Comparison of ENCODE assay signal across 21 cellular contexts in genomic region chr14:51451561-51451960, GRCh38.
DNase-seq lines count a peak whose midpoint lies in the region; ATAC-seq and TF ChIP-seq lines count a peak whose summit lies in the region.
"Had no signal": no experiment of that assay in that cellular context is flagged by ENCODE, and none has a peak within 500 bp of the region (broad histone marks: within the 10 kb centered on the region; RNA-seq: fewer than 3 reads in every experiment).

No MANE protein-coding gene starts in this region.

- no peak overlapping the region for H3K4me3 ChIP-seq in IMR-90 (ENCODE audit: insufficient read depth, low read depth, low read length)
- H3K4me3 ChIP-seq in Caco-2 (ENCODE audit: low read depth, low read length) = no peak overlapping the region
- H3K4me3 ChIP-seq: BLaER1, GM12878, GM23248 had no signal

- ATAC-seq in IMR-90 (ENCODE audit: low read depth) = no peak
- ATAC-seq in HG03571 (IDR thresholded peaks at IDR 0.05; ENCODE audit: unreplicated experiment) = no peak
- ATAC-seq in GM18498 (IDR thresholded peaks at IDR 0.05; ENCODE audit: unreplicated experiment) = no peak
- ATAC-seq: CD8-positive, alpha-beta T cell; GM12878; HCT116 had no signal

- no peak overlapping the region for H3K27ac ChIP-seq in IMR-90 (ENCODE audit: insufficient read depth, low read length)
- H3K27ac ChIP-seq: BLaER1, C4-2B, GM23248 had no signal

- no TSS peak for BruUV-seq in IMR-90 (replicated peaks; lab: Mats Ljungman, UMichigan)
- no TSS peak for BruUV-seq in Caco-2 (replicated peaks; lab: Mats Ljungman, UMichigan)

- H3K9me3 ChIP-seq in IMR-90 (ENCODE audit: control insufficient read depth, insufficient read depth, low read length) (no peaks in the 10 kb centered on the region), Caco-2 (no peaks in the 10 kb centered on the region)
- H3K9me3 ChIP-seq: BLaER1 had no signal

- H3K4ac ChIP-seq in IMR-90 (ENCODE audit: low read depth, low read length) = no peak overlapping the region

- H3K9me1 ChIP-seq in IMR-90 (ENCODE audit: insufficient read depth, low read length) = peaks cover 21% of the 10 kb centered on the region

- H3K36me3 ChIP-seq in IMR-90 (ENCODE audit: control insufficient read depth, insufficient read depth, low read length) (no peaks in the 10 kb centered on the region), Caco-2 (ENCODE audit: control insufficient read depth, insufficient read depth, low read length) (no peaks in the 10 kb centered on the region)
- H3K36me3 ChIP-seq: BLaER1 had no signal

- in situ Hi-C loops in IMR-90 (cut with MboI; ENCODE audit: low sequenced_read_pairs) = no loop called here

- no peak overlapping the region for H2BK120ac ChIP-seq in IMR-90 (ENCODE audit: low read depth, low read length)

- POLR2A ChIA-PET in IMR-90 (lab: Charles Lee; ENCODE audit: unreplicated experiment) (no interaction called here), Caco-2 (lab: Charles Lee) (no interaction called here)

- H2BK15ac ChIP-seq in IMR-90 (ENCODE audit: low read depth, low read length) = peak overlapping the region; percentile 18; the same call in 1 of the 3 replicates

- no peak overlapping the region for H3K4me3 Mint-ChIP-seq in Caco-2 (ENCODE audit: unreplicated experiment)
- H3K4me3 Mint-ChIP-seq: B cell; CD4-positive, CD25-positive, alpha-beta regulatory T cell; CD8-positive, alpha-beta T cell; H9 had no signal

- no peak overlapping the region for H2BK5ac ChIP-seq in IMR-90 (ENCODE audit: low read depth, low read length, poor library complexity, severe bottlenecking)

- H3K9me3 Mint-ChIP-seq in Caco-2 (ENCODE audit: unreplicated experiment) = peaks cover 3% of the 10 kb centered on the region
- H3K9me3 Mint-ChIP-seq: CD8-positive, alpha-beta T cell; H9 had no signal

- H4K20me1 ChIP-seq in IMR-90 (ENCODE audit: insufficient read depth, low read length) = no peaks in the 10 kb centered on the region
- H4K20me1 ChIP-seq: BLaER1 had no signal

- no peak overlapping the region for H3K56ac ChIP-seq in IMR-90 (ENCODE audit: extremely low read depth, insufficient read depth, low read length)

- 100% methylated on average over 1 of the region's 4 CpGs; no CpG with 5 or more reads in 1 of the 2 experiments for WGBS in IMR-90 (ENCODE audit: extremely low coverage in 2 of 2, insufficient read length in 1 of 2), 2 experiments

- no peak overlapping the region for H3K18ac ChIP-seq in IMR-90 (ENCODE audit: low read depth, low read length)

- DNase-seq in IMR-90 = no peak
- DNase-seq in dermis blood vessel endothelial cell = peak; percentile 67
- peak; percentile 55 for DNase-seq in foreskin melanocyte
- DNase-seq in A172 (ENCODE audit: low spot score) = no peak
- DNase-seq in Caco-2 = no peak
- DNase-seq: 8988T; CD4-positive, CD25-positive, alpha-beta regulatory T cell; CD8-positive, alpha-beta T cell; DMS 273 treated with DMSO at 0.1 percent for 48 hours; DMS79; EL; GDM1; GM23248; H9 had no signal

- H3K27ac Mint-ChIP-seq in Caco-2 (ENCODE audit: unreplicated experiment) = no peak overlapping the region
- H3K27ac Mint-ChIP-seq: B cell; CD4-positive, CD25-positive, alpha-beta regulatory T cell; CD8-positive, alpha-beta T cell; H9 had no signal

- CTCF ChIA-PET in IMR-90 (lab: Yijun Ruan, JAX) = no interaction called here
- CTCF ChIA-PET in Caco-2 (lab: Charles Lee) = no interaction called here

- no peak overlapping the region for H2AK9ac ChIP-seq in IMR-90 (replicated peaks; ENCODE audit: low read depth, low read length, poor library complexity)

- no peak for TF ChIP-seq CTCF in IMR-90 (conservative IDR thresholded peaks at IDR 0.05; ENCODE audit: low read depth, low read length)
- no peak for TF ChIP-seq CTCF in Caco-2 (IDR thresholded peaks at IDR 0.05; ENCODE audit: insufficient read depth in 1 of 2, low read depth in 1 of 2, low read length in 1 of 2, severe bottlenecking in 1 of 2, unreplicated experiment in 1 of 2)

- H3K36me3 Mint-ChIP-seq in Caco-2 (ENCODE audit: insufficient read depth, unreplicated experiment) = no peaks in the 10 kb centered on the region
- H3K36me3 Mint-ChIP-seq: CD4-positive, CD25-positive, alpha-beta regulatory T cell; CD8-positive, alpha-beta T cell had no signal

- no peak overlapping the region for H3K14ac ChIP-seq in IMR-90 (replicated peaks; ENCODE audit: low read depth, low read length)

- no peak for TF ChIP-seq POLR2A in IMR-90 (IDR thresholded peaks at IDR 0.05; ENCODE audit: low read depth, low read length)

- dilution Hi-C loops in IMR-90 (cut with HindIII; ENCODE audit: low sequenced_read_pairs, unreplicated experiment) = no loop called here

- no peak overlapping the region for H4K91ac ChIP-seq in IMR-90 (ENCODE audit: insufficient read depth, low read depth, low read length)

- H3K27me3 ChIP-seq in IMR-90 (ENCODE audit: control insufficient read depth, insufficient read depth, low read length) (no peaks in the 10 kb centered on the region), Caco-2 (replicated peaks; ENCODE audit: control insufficient read depth, insufficient read depth, low read length) (no peaks in the 10 kb centered on the region)
- H3K27me3 ChIP-seq: BLaER1 had no signal

- H3K23ac ChIP-seq in IMR-90 (ENCODE audit: low read depth, low read length) = no peak overlapping the region

- no peak for TF ChIP-seq RAD21 in IMR-90 (IDR thresholded peaks at IDR 0.05; ENCODE audit: low read length)

- H3K4me1 Mint-ChIP-seq in Caco-2 (ENCODE audit: low read depth, unreplicated experiment) = peaks cover 13% of the 10 kb centered on the region
- H3K4me1 Mint-ChIP-seq: B cell; CD4-positive, CD25-positive, alpha-beta regulatory T cell; H9 had no signal

- H3K9ac ChIP-seq in IMR-90 (ENCODE audit: low read depth, low read length) = no peak overlapping the region
- H3K9ac ChIP-seq: BLaER1, GM23248 had no signal

- H3K79me1 ChIP-seq in IMR-90 (ENCODE audit: low read depth in 1 of 2, low read length in 2 of 2) = peaks cover 0 to 3% of the 10 kb centered on the region in 2 experiments; a peak in 1 of 4 replicates

- no peak overlapping the region; the same call in 1 of the 2 replicates for H2BK20ac ChIP-seq in IMR-90 (ENCODE audit: low read depth, low read length)

- no peak overlapping the region for H2AFZ ChIP-seq in IMR-90 (replicated peaks; ENCODE audit: low read length, poor library complexity)
- H2AFZ ChIP-seq: GM23248 had no signal

- H2AK5ac ChIP-seq in IMR-90 (ENCODE audit: low read depth, low read length) = no peak overlapping the region

- peaks cover 9% of the 10 kb centered on the region for H3K4me1 ChIP-seq in IMR-90 (ENCODE audit: control insufficient read depth, insufficient read depth, low read length)
- H3K4me1 ChIP-seq in Caco-2 = no peaks in the 10 kb centered on the region
- H3K4me1 ChIP-seq: BLaER1 had no signal

- intact Hi-C loops in IMR-90 (cut with micrococcal nuclease) (no loop called here), Caco-2 (cut with micrococcal nuclease; ENCODE audit: unreplicated experiment) (loop anchor here (10.0 kb wide), 1 partner anchor 203 kb away; the partner anchor contains the start of gene FRMD6)

- H4K5ac ChIP-seq in IMR-90 (ENCODE audit: low read depth, low read length) = no peak overlapping the region

- H3K27me3 Mint-ChIP-seq in Caco-2 (ENCODE audit: insufficient read depth, unreplicated experiment) = no peaks in the 10 kb centered on the region

- no peak overlapping the region for H3K4me2 ChIP-seq in IMR-90 (ENCODE audit: low read depth, low read length)
- H3K4me2 ChIP-seq: BLaER1 had no signal

- H4K8ac ChIP-seq in IMR-90 (ENCODE audit: low read depth in 2 of 2, low read length in 2 of 2) = no peak overlapping the region

TF ChIP-seq in IMR-90, 13 proteins besides CTCF, POLR2A, EP300 and RAD21:
- TF ChIP-seq MAFK (IDR thresholded peaks at IDR 0.05; ENCODE audit: low read depth, low read length) = no peak

Comparison
In these comparisons a context has a peak if more than half of its experiments do, and no peak if none do; other contexts are left out.
1. DNase-seq: peak in dermis blood vessel endothelial cell (single experiment) and foreskin melanocyte (single experiment); none in IMR-90 (single experiment), A172 (single experiment) and Caco-2 (0 of 2).